ENCODE assay signal across 27 cellular contexts in genomic region chr7:1325246-1325645, GRCh38.
"Had no signal": no experiment of that assay in that cellular context is flagged by ENCODE, and none has a peak within 500 bp of the region (broad histone marks: within the 10 kb centered on the region; RNA-seq: fewer than 3 reads in every experiment).

No MANE protein-coding gene starts in this region.

- H3K9me3 ChIP-seq: colonic mucosa, left ventricle myocardium inferior, neutrophil, right atrium auricular region, sigmoid colon, suprapubic skin, thyroid gland, vagina had no signal

- FAIRE-seq: endothelial cell of umbilical vein, keratinocyte had no signal

- ATAC-seq: foreskin keratinocyte; left cardiac atrium; stimulated activated effector memory CD8-positive, alpha-beta T cell treated with anti-CD3 and anti-CD28 coated beads, Interleukin-12 subunit alpha, Interleukin-12 subunit beta, amount 100 ng/mL, for 72 hours; stimulated activated naive CD8-positive, alpha-beta T cell treated with anti-CD3 and anti-CD28 coated beads, Interleukin-15, Interleukin-2, amounts not matched to agents 100 U/mL and 50 U/mL, for 24 hours had no signal

- H3K4me3 ChIP-seq: colonic mucosa, left ventricle myocardium inferior, lung, right atrium auricular region, sigmoid colon, skin epidermis, suprapubic skin, thyroid gland, vagina had no signal

- H3K4me1 ChIP-seq: colonic mucosa, foreskin keratinocyte, left ventricle myocardium inferior, right atrium auricular region, suprapubic skin, thyroid gland, vagina had no signal

- H3K27me3 ChIP-seq: right atrium auricular region, thyroid gland, vagina had no signal

- H3K27ac ChIP-seq: colonic mucosa, foreskin keratinocyte, left ventricle myocardium inferior, neutrophil, right atrium auricular region, sigmoid colon, skin epidermis, suprapubic skin, thyroid gland, vagina had no signal

- H3K36me3 ChIP-seq: colonic mucosa, left ventricle myocardium inferior, neutrophil, right atrium auricular region, sigmoid colon, suprapubic skin, thyroid gland, vagina had no signal

- DNase-seq: colonic mucosa; dermis blood vessel endothelial cell; effector CD4-positive, alpha-beta T cell; endodermal cell; erythroblast; foreskin keratinocyte; immature natural killer cell; left cardiac atrium; left ventricle myocardium inferior; mesenchymal stem cell; midbrain; naive B cell; stimulated activated CD4-positive, alpha-beta T cell treated with anti-CD3 and anti-CD28 coated beads, Interleukin-12 subunit alpha, Interleukin-12 subunit beta, amount 100 ng/mL, for 4 hours; stimulated activated CD4-positive, alpha-beta T cell treated with anti-CD3 and anti-CD28 coated beads, Interleukin-2, amount 100 ng/mL, for 48 hours; stimulated activated CD8-positive, alpha-beta memory T cell treated with anti-CD3 and anti-CD28 coated beads, Interleukin-4, amount 100 ng/mL, for 48 hours; stimulated activated naive CD8-positive, alpha-beta T cell treated with anti-CD3 and anti-CD28 coated beads, Interleukin-15, Interleukin-2, amounts not matched to agents 100 U/mL and 50 U/mL, for 24 hours; thyroid gland had no signal
